In the genomic region with DNA sequence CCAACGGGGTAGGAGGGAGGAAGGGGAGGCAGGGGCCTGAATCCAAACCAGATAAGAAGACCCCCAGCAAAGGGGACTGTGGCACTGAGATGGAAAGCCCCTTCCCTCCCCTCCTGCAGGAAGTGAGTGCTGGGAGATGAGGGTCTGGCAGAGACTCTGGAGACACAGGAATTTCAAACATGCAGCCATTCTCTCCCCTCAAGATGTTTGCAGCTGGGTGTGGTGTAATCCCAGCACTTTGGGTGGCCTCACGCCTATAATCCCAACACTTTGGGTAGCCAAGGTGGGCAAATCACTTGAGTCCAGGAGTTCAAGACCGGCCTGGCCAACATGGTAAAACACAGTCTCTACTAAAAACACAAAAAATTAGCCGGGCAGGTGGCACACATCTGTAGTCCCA, we compare ENCODE assay signal across 24 cellular contexts. TPM values are rescaled to one million over a fixed set of nuclear protein-coding genes. Genes with fewer than 3 reads are reported as not detected.
"Had no signal": no experiment of that assay in that cellular context is flagged by ENCODE, and none has a peak within 500 bp of the region (broad histone marks: within the 10 kb centered on the region; RNA-seq: fewer than 3 reads in every experiment).

No MANE protein-coding gene starts in this region.

- H3K4me1 Mint-ChIP-seq: activated CD4-positive, alpha-beta T cell treated with anti-CD3 and anti-CD28 coated beads, Interleukin-2, amount 10 ng/mL, durations not matched to agents 7 days and 5 days; activated naive CD4-positive, alpha-beta T cell treated with anti-CD3 and anti-CD28 coated beads, Interleukin-2, amount 10 ng/mL, durations not matched to agents 7 days and 5 days; activated naive CD8-positive, alpha-beta T cell treated with anti-CD3 and anti-CD28 coated beads for 36 hours; activated T-helper 17 cell treated with anti-CD3 and anti-CD28 coated beads, Interleukin-2, amount 50 U/mL, for 72 hours had no signal

- H3K4me1 ChIP-seq: Peyer's patch had no signal

- H3K27me3 Mint-ChIP-seq: activated CD4-positive, alpha-beta memory T cell treated with anti-CD3 and anti-CD28 coated beads for 36 hours; activated CD4-positive, alpha-beta T cell treated with anti-CD3 and anti-CD28 coated beads, Interleukin-2, amount 10 ng/mL, durations not matched to agents 7 days and 5 days; activated naive CD4-positive, alpha-beta T cell treated with anti-CD3 and anti-CD28 coated beads, Interleukin-2, amount 10 ng/mL, durations not matched to agents 7 days and 5 days; activated naive CD8-positive, alpha-beta T cell treated with anti-CD3 and anti-CD28 coated beads for 36 hours; activated T-helper 17 cell treated with anti-CD3 and anti-CD28 coated beads, Interleukin-2, amount 50 U/mL, for 72 hours had no signal

- H3K27me3 ChIP-seq: MG63, Peyer's patch had no signal

- H3K4me3 ChIP-seq: MG63, Peyer's patch had no signal

- H3K27ac Mint-ChIP-seq: activated CD4-positive, alpha-beta memory T cell treated with anti-CD3 and anti-CD28 coated beads for 36 hours; activated CD4-positive, alpha-beta T cell treated with anti-CD3 and anti-CD28 coated beads, Interleukin-2, amount 10 ng/mL, durations not matched to agents 7 days and 5 days; activated naive CD4-positive, alpha-beta T cell treated with anti-CD3 and anti-CD28 coated beads, Interleukin-2, amount 10 ng/mL, durations not matched to agents 7 days and 5 days; activated naive CD8-positive, alpha-beta T cell treated with anti-CD3 and anti-CD28 coated beads for 36 hours; activated T-helper 17 cell treated with anti-CD3 and anti-CD28 coated beads, Interleukin-2, amount 50 U/mL, for 72 hours had no signal

- ATAC-seq: activated T-helper 17 cell treated with anti-CD3 and anti-CD28 coated beads, Interleukin-2, amount 50 U/mL, for 72 hours had no signal

- H3K27ac ChIP-seq: Peyer's patch had no signal

- H3K9me3 ChIP-seq: MG63, Peyer's patch had no signal

- H3K4me3 Mint-ChIP-seq: activated CD4-positive, alpha-beta memory T cell treated with anti-CD3 and anti-CD28 coated beads for 36 hours; activated CD4-positive, alpha-beta T cell treated with anti-CD3 and anti-CD28 coated beads, Interleukin-2, amount 10 ng/mL, durations not matched to agents 7 days and 5 days; activated naive CD4-positive, alpha-beta T cell treated with anti-CD3 and anti-CD28 coated beads, Interleukin-2, amount 10 ng/mL, durations not matched to agents 7 days and 5 days; activated naive CD8-positive, alpha-beta T cell treated with anti-CD3 and anti-CD28 coated beads for 36 hours; activated T-helper 17 cell treated with anti-CD3 and anti-CD28 coated beads, Interleukin-2, amount 50 U/mL, for 72 hours had no signal

- DNase-seq: activated CD4-positive, alpha-beta memory T cell treated with anti-CD3 and anti-CD28 coated beads for 36 hours; activated CD4-positive, alpha-beta T cell treated with anti-CD3 and anti-CD28 coated beads, Interleukin-2, amount 10 ng/mL, durations not matched to agents 7 days and 5 days; activated CD4-positive, CD25-positive, alpha-beta regulatory T cell; activated gamma-delta T cell; activated naive CD4-positive, alpha-beta T cell treated with anti-CD3 and anti-CD28 coated beads, Interleukin-2, amount 10 ng/mL, durations not matched to agents 7 days and 5 days; activated naive CD8-positive, alpha-beta T cell treated with anti-CD3 and anti-CD28 coated beads for 36 hours; activated T-cell treated with anti-CD3 and anti-CD28 coated beads for 4 hours; activated T-cell treated with anti-CD3 and anti-CD28 coated beads, Interleukin-2, amount 50 U/mL, for 48 hours; MG63; MV-4-11; NCI-H1092 treated with DMSO at 0.1 percent for 48 hours; NCI-H1417 treated with DMSO at 0.1 percent for 48 hours; NCI-H1694 treated with DMSO at 0.1 percent for 48 hours; NCI-H2029 treated with DMSO at 0.1 percent for 48 hours; NCI-H345; NCI-H510A; NCI-H526 treated with DMSO at 0.1 percent for 48 hours; NCI-H82; OCI-M1; Peyer's patch; SHP77; T-helper 2 cell; T1000 had no signal

RNA-seq across cellular contexts. Expression of a gene that starts 50.9 kb away (rescaled TPM):
- total RNA-seq: Peyer's patch had no signal
